Comparison of ENCODE assay signal across 1 cellular context in the genomic region with DNA sequence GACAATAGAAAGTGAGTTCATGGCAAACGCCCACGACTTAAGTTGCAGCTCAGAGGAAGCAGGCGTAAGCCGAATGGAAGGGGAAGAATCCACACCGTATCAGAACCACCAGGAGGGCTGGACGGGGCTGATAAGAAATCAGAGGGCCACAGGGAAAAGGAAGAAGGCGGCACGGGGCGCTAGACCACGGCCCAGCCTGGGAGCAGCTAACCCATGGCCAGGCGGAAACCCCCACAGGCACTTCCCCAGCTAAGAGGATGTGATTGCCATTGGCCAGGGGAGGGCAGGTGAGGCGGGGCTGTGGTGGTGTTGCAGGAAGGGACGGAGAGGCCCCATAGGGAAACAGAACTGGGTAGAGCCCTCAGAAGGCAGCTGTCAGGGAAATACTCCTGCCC.
TF ChIP-seq lines count a peak whose summit lies in the region.

No MANE protein-coding gene starts in this region.

TF ChIP-seq in K562, 482 proteins besides CTCF, POLR2A, EP300 and RAD21 (continued from another document):
- TF ChIP-seq, protein P1, sequence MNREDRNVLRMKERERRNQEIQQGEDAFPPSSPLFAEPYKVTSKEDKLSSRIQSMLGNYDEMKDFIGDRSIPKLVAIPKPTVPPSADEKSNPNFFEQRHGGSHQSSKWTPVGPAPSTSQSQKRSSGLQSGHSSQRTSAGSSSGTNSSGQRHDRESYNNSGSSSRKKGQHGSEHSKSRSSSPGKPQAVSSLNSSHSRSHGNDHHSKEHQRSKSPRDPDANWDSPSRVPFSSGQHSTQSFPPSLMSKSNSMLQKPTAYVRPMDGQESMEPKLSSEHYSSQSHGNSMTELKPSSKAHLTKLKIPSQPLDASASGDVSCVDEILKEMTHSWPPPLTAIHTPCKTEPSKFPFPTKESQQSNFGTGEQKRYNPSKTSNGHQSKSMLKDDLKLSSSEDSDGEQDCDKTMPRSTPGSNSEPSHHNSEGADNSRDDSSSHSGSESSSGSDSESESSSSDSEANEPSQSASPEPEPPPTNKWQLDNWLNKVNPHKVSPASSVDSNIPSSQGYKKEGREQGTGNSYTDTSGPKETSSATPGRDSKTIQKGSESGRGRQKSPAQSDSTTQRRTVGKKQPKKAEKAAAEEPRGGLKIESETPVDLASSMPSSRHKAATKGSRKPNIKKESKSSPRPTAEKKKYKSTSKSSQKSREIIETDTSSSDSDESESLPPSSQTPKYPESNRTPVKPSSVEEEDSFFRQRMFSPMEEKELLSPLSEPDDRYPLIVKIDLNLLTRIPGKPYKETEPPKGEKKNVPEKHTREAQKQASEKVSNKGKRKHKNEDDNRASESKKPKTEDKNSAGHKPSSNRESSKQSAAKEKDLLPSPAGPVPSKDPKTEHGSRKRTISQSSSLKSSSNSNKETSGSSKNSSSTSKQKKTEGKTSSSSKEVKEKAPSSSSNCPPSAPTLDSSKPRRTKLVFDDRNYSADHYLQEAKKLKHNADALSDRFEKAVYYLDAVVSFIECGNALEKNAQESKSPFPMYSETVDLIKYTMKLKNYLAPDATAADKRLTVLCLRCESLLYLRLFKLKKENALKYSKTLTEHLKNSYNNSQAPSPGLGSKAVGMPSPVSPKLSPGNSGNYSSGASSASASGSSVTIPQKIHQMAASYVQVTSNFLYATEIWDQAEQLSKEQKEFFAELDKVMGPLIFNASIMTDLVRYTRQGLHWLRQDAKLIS (CRISPR knock-in tag; IDR thresholded peaks at IDR 0.05): no peak
- TF ChIP-seq THRAP3 (IDR thresholded peaks at IDR 0.05; ENCODE audit: borderline replicate concordance): no peak
- no peak for TF ChIP-seq STAG1 (CRISPR knock-in tag; IDR thresholded peaks at IDR 0.05; ENCODE audit: borderline replicate concordance)
- TF ChIP-seq MEF2A (IDR thresholded peaks at IDR 0.05; ENCODE audit: control insufficient read depth, low read depth, low read length): no peak
